8 cellular contexts compared by ENCODE assay signal in the genomic region with DNA sequence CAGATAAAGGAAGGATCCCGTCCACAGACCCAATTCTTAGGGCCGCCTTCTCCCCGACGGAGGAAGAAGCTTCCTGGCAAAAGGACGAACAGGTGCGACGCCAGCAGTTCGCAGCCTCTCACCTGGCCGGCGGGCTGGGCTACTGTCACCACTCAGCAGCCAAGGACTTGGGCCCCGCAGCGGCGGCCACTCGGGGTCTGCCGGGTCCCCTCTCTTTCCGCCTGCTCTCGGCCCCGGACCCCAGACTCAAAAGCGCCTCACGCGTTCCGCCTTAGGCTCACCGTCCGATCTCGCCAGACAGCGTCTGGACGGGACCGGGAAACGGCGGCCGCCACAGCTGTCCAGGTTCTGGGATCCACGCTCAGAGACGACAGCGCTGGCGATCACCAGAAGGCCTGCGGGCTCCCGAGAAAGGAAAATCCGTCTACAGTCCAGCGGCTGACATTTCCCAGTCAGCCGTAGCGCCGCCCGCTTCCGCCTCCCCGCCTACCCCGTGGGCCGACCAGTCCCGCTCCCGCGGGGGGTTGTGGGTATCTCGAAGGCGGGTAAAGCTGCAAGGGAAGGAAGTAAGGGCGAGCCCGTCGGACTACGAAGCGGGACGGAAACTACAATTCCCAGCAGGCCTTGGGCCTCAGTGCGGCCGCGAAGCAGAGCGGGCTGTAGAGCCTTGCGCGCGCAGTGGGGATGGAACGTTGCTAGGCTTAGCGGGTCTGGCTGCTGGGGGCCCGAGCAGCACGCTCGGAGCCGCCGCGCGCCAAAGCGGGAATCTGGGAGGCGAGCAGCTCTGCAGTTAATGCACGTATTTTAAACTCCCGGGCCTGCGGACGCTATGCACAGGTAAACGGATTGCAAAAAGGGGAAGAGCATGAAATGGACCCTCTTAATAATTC. TPM values are rescaled to one million over a fixed set of nuclear protein-coding genes. Genes with fewer than 3 reads are reported as not detected.
DNase-seq lines count a peak whose midpoint lies in the region; ATAC-seq and TF ChIP-seq lines count a peak whose summit lies in the region.

A gene (minus strand): TSS at position 454 of the 890 bp plus-strand sequence. CDS start 8,538 bp downstream, outside the sequence.
A gene (plus strand): TSS at position 678 of the 890 bp plus-strand sequence. CDS start 152 bp downstream, at position 830.

- H3K56ac ChIP-seq in IMR-90 (ENCODE audit: extremely low read depth, insufficient read depth, low read length), result peak within 1 kb of the TSS; percentile 93

- no peak for TF ChIP-seq CTCF in IMR-90 (conservative IDR thresholded peaks at IDR 0.05; ENCODE audit: low read depth, low read length)
- TF ChIP-seq CTCF in epithelial cell of esophagus (IDR thresholded peaks at IDR 0.05; ENCODE audit: insufficient read depth, low read depth, low read length, missing control alignments), result no peak

- peaks cover 8% of the 10 kb centered on the region for H3K36me3 ChIP-seq in IMR-90 (ENCODE audit: control insufficient read depth, insufficient read depth, low read length)

- peak; percentile 99 for ATAC-seq in GM21528 (IDR thresholded peaks at IDR 0.05; ENCODE audit: low FRiP score, unreplicated experiment)
- peak; percentile 94 for ATAC-seq in IMR-90 (ENCODE audit: low read depth)

- H2AK9ac ChIP-seq in IMR-90 (replicated peaks; ENCODE audit: low read depth, low read length, poor library complexity), result peak within 1 kb of the TSS; percentile 82

- peak; percentile 28; the same call in 1 of the 2 replicates for TF ChIP-seq POLR2A in IMR-90 (IDR thresholded peaks at IDR 0.05; ENCODE audit: low read depth, low read length)

- H2BK5ac ChIP-seq in IMR-90 (ENCODE audit: low read depth, low read length, poor library complexity, severe bottlenecking), result peak within 1 kb of the TSS; percentile 61

- H3K27me3 ChIP-seq in IMR-90 (ENCODE audit: control insufficient read depth, insufficient read depth, low read length) (no peaks in the 10 kb centered on the region), mononuclear cell (ENCODE audit: insufficient read depth, low read length) (no peaks in the 10 kb centered on the region)

- no peak within 1 kb of the TSS for H2BK20ac ChIP-seq in IMR-90 (ENCODE audit: low read depth, low read length)

- H3K4me3 ChIP-seq in IMR-90 (ENCODE audit: insufficient read depth, low read depth, low read length) (peak within 1 kb of the TSS; percentile 79), epithelial cell of esophagus (ENCODE audit: low read length) (peak within 1 kb of the TSS; percentile 93), mononuclear cell (ENCODE audit: low read length) (peak within 1 kb of the TSS; percentile 89)

- peak within 1 kb of the TSS; percentile 76 for H4K91ac ChIP-seq in IMR-90 (ENCODE audit: insufficient read depth, low read depth, low read length)

- CTCF ChIA-PET in IMR-90 (lab: Yijun Ruan, JAX), result interaction anchor here (1.1 to 2.1 kb wide), 2 partner anchors 25 to 73 kb away, joined by 6 to 9 read pairs; no protein-coding TSS in a partner anchor

- H4K20me1 ChIP-seq in IMR-90 (ENCODE audit: insufficient read depth, low read length), result no peaks in the 10 kb centered on the region

- H3K4me2 ChIP-seq in IMR-90 (ENCODE audit: low read depth, low read length), result peak within 1 kb of the TSS; percentile 92

- H3K18ac ChIP-seq in IMR-90 (ENCODE audit: low read depth, low read length), result peak within 1 kb of the TSS; percentile 27

- 1% methylated on average over 20 of the region's 81 CpGs; no CpG with 5 or more reads in 1 of the 2 experiments for WGBS in IMR-90 (ENCODE audit: extremely low coverage in 2 of 2, insufficient read length in 1 of 2), 2 experiments

- TF ChIP-seq RAD21 in IMR-90 (IDR thresholded peaks at IDR 0.05; ENCODE audit: low read length), result no peak

- H3K9me1 ChIP-seq in IMR-90 (ENCODE audit: insufficient read depth, low read length), result peaks cover 3% of the 10 kb centered on the region; the same call in 1 of the 2 replicates

- peak within 1 kb of the TSS; percentile 63 to 76 for H4K8ac ChIP-seq in IMR-90 (ENCODE audit: low read depth in 2 of 2, low read length in 2 of 2)

- peak within 1 kb of the TSS; percentile 77 for H3K14ac ChIP-seq in IMR-90 (replicated peaks; ENCODE audit: low read depth, low read length)

- dilution Hi-C loops in IMR-90 (cut with HindIII; ENCODE audit: low sequenced_read_pairs, unreplicated experiment), result no loop called here

- peak within 1 kb of the TSS; percentile 94 for H3K23ac ChIP-seq in IMR-90 (ENCODE audit: low read depth, low read length)

- POLR2A ChIA-PET in IMR-90 (lab: Charles Lee; ENCODE audit: unreplicated experiment), result no interaction called here

- H3K4me1 ChIP-seq in IMR-90 (ENCODE audit: control insufficient read depth, insufficient read depth, low read length), result peaks cover 14% of the 10 kb centered on the region
- H3K4me1 ChIP-seq in mononuclear cell (ENCODE audit: insufficient read depth, low read length), result peaks cover 26% of the 10 kb centered on the region

- peak within 1 kb of the TSS; percentile 39 for H4K5ac ChIP-seq in IMR-90 (ENCODE audit: low read depth, low read length)

- peak within 1 kb of the TSS; percentile 65 for H3K4ac ChIP-seq in IMR-90 (ENCODE audit: low read depth, low read length)

- peak within 1 kb of the TSS; percentile 87 for H3K27ac ChIP-seq in IMR-90 (ENCODE audit: insufficient read depth, low read length)

- peak within 1 kb of the TSS; percentile 97 for H2AFZ ChIP-seq in IMR-90 (replicated peaks; ENCODE audit: low read length, poor library complexity)

- DNase-seq in DMS 273 (lab: John Stamatoyannopoulos, UW; ENCODE audit: unreplicated experiment), result peak; percentile 100
- peak; percentile 98 for DNase-seq in IMR-90
- peak; percentile 97 for DNase-seq in OCI-M1 (lab: John Stamatoyannopoulos, UW)
- peak; percentile 96 for DNase-seq in activated T-cell treated with anti-CD3 and anti-CD28 coated beads for 24 hours (ENCODE audit: low read depth)
- peak; percentile 99 for DNase-seq in epithelial cell of esophagus (ENCODE audit: low read depth)
- peak; percentile 83 to 93 for DNase-seq in stimulated activated CD8-positive, alpha-beta memory T cell treated with anti-CD3 and anti-CD28 coated beads, Interleukin-4, amount 100 ng/mL, for 1 hour (ENCODE audit: low read depth in 2 of 2, low spot score in 1 of 2)

- in situ Hi-C loops in IMR-90 (cut with MboI; ENCODE audit: low sequenced_read_pairs), result no loop called here

- H2AK5ac ChIP-seq in IMR-90 (ENCODE audit: low read depth, low read length), result peak within 1 kb of the TSS; percentile 39

- intact Hi-C loops in IMR-90 (cut with micrococcal nuclease), result loop anchor here (2.0 to 5.0 kb wide), 2 partner anchors 89 to 726 kb away; a partner anchor contains a TSS

- BruUV-seq in IMR-90 (replicated peaks; lab: Mats Ljungman, UMichigan), result no TSS peak

- peaks cover 20 to 59% of the 10 kb centered on the region in 2 experiments for H3K79me1 ChIP-seq in IMR-90 (ENCODE audit: low read depth in 1 of 2, low read length in 2 of 2)

- H3K9me3 ChIP-seq in IMR-90 (ENCODE audit: control insufficient read depth, insufficient read depth, low read length), result no peaks in the 10 kb centered on the region
- H3K9me3 ChIP-seq in mononuclear cell (ENCODE audit: low read depth, low read length), result no peaks in the 10 kb centered on the region

- peak within 1 kb of the TSS; percentile 48 for H2BK120ac ChIP-seq in IMR-90 (ENCODE audit: low read depth, low read length)

- peak within 1 kb of the TSS; percentile 94 for H3K9ac ChIP-seq in IMR-90 (ENCODE audit: low read depth, low read length)

- H2BK15ac ChIP-seq in IMR-90 (ENCODE audit: low read depth, low read length), result peak within 1 kb of the TSS; percentile 41; the same call in 2 of the 3 replicates

TF ChIP-seq in IMR-90, 13 proteins besides CTCF, POLR2A, EP300 and RAD21 (continues in another document):
- TF ChIP-seq BHLHE40 (IDR thresholded peaks at IDR 0.05; ENCODE audit: low read depth, low read length) (peak; percentile 7; the same call in 1 of the 2 replicates), NFE2L2 (IDR thresholded peaks at IDR 0.05; ENCODE audit: low read depth, low read length) (no peak), MXI1 (IDR thresholded peaks at IDR 0.05; ENCODE audit: borderline replicate concordance, low read depth, low read length) (peak; percentile 87), MAFK (IDR thresholded peaks at IDR 0.05; ENCODE audit: low read depth, low read length) (no peak), CHD1 (IDR thresholded peaks at IDR 0.05; ENCODE audit: low read depth, low read length) (no peak), SMC3 (IDR thresholded peaks at IDR 0.05; ENCODE audit: low read depth, low read length) (no peak), FOS (IDR thresholded peaks at IDR 0.05; ENCODE audit: low read depth, low read length) (no peak), RFX5 (IDR thresholded peaks at IDR 0.05; ENCODE audit: low read depth, low read length) (no peak), CEBPB (IDR thresholded peaks at IDR 0.05; ENCODE audit: low read depth, low read length) (no peak), RCOR1 (IDR thresholded peaks at IDR 0.05; ENCODE audit: insufficient replicate concordance, low read length) (no peak), MAZ (IDR thresholded peaks at IDR 0.05; ENCODE audit: borderline replicate concordance, low read depth, low read length) (peak; percentile 71; the same call in 1 of the 2 replicates)
- TF ChIP-seq, protein P1, sequence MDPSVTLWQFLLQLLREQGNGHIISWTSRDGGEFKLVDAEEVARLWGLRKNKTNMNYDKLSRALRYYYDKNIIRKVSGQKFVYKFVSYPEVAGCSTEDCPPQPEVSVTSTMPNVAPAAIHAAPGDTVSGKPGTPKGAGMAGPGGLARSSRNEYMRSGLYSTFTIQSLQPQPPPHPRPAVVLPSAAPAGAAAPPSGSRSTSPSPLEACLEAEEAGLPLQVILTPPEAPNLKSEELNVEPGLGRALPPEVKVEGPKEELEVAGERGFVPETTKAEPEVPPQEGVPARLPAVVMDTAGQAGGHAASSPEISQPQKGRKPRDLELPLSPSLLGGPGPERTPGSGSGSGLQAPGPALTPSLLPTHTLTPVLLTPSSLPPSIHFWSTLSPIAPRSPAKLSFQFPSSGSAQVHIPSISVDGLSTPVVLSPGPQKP (IDR thresholded peaks at IDR 0.05; ENCODE audit: borderline replicate concordance, low read depth, low read length), result no peak

RNA-seq across cellular contexts. Expression of the first gene that starts in this region (rescaled TPM):
- total RNA-seq in IMR-90 (2012; rRNA removed) (5.2 and 11.4 TPM in 2 replicates), mononuclear cell (4.1 TPM)
- 1.3 and 1.8 TPM in 2 replicates for polyA plus RNA-seq in IMR-90 (2012; rRNA removed)
- polyA plus RNA-seq in IMR-90 (2012; cell fraction: cytosol; rRNA removed), result 0.19 and 0.26 TPM in 2 replicates
- 0.30 and 2.2 TPM in 2 replicates for polyA plus RNA-seq in IMR-90 (2012; cell fraction: nucleus; rRNA removed; ENCODE audit: low replicate concordance)

RNA-seq across cellular contexts. Expression of the second gene that starts in this region (rescaled TPM):
- 72.5 and 92.1 TPM in 2 replicates for total RNA-seq in IMR-90 (2012; rRNA removed)
- 19.9 and 23.3 TPM in 2 replicates for polyA plus RNA-seq in IMR-90 (2012; rRNA removed)
- 9.6 and 17.9 TPM in 2 replicates for polyA plus RNA-seq in IMR-90 (2012; cell fraction: cytosol; rRNA removed)
- 8.1 and 18.7 TPM in 2 replicates for polyA plus RNA-seq in IMR-90 (2012; cell fraction: nucleus; rRNA removed; ENCODE audit: low replicate concordance)
- 7.6 TPM for total RNA-seq in mononuclear cell

Comparison
In these comparisons a context has a peak if more than half of its experiments do, and no peak if none do; other contexts are left out.
1. Peak in every context shown above with its lines: DNase-seq, ATAC-seq, H3K4me3 ChIP-seq and H3K27ac ChIP-seq.